1 cellular context compared by ENCODE assay signal in genomic region chr7:44894881-44895600, GRCh38.
TF ChIP-seq lines count a peak whose summit lies in the region.

No MANE protein-coding gene starts in this region.

TF ChIP-seq in HepG2, 621 proteins besides CTCF, POLR2A, EP300 and RAD21:
- TF ChIP-seq TFAP4 (IDR thresholded peaks at IDR 0.05; ENCODE audit: borderline replicate concordance, low read depth) (peak; percentile 48; the same call in 1 of the 2 replicates), ZNF558 (CRISPR knock-in tag; IDR thresholded peaks at IDR 0.05; ENCODE audit: borderline replicate concordance) (no peak)
